In genomic region chr4:156676116-156676851, GRCh38 we compare ENCODE assay signal across 1 cellular context.
TF ChIP-seq lines count a peak whose summit lies in the region.

No MANE protein-coding gene starts in this region.

TF ChIP-seq in SK-N-SH, 30 proteins besides CTCF, POLR2A, EP300 and RAD21:
- TF ChIP-seq MAX (IDR thresholded peaks at IDR 0.05; ENCODE audit: low read depth) (no peak), USF2 (IDR thresholded peaks at IDR 0.05; ENCODE audit: borderline replicate concordance, low read depth, low read length) (no peak), PBX3 (IDR thresholded peaks at IDR 0.05) (no peak), ZBTB33 (IDR thresholded peaks at IDR 0.05; ENCODE audit: borderline replicate concordance, low read depth) (no peak), YY1 (IDR thresholded peaks at IDR 0.05; ENCODE audit: low read depth) (no peak), SMC3 (IDR thresholded peaks at IDR 0.05; ENCODE audit: low read depth, low read length) (no peak), TCF12 (IDR thresholded peaks at IDR 0.05) (no peak), FOXM1 (IDR thresholded peaks at IDR 0.05; ENCODE audit: low read depth) (no peak), NRF1 (IDR thresholded peaks at IDR 0.05; ENCODE audit: low read depth, low read length) (no peak), SIN3A (IDR thresholded peaks at IDR 0.05; ENCODE audit: borderline replicate concordance, low read depth, low read length) (no peak), USF1 (IDR thresholded peaks at IDR 0.05; ENCODE audit: borderline replicate concordance, low read depth) (no peak)
